In genomic region chr3:184240384-184241140, GRCh38 we compare ENCODE assay signal across 6 cellular contexts. TPM values are rescaled to one million over a fixed set of nuclear protein-coding genes. Genes with fewer than 3 reads are reported as not detected.
DNase-seq lines count a peak whose midpoint lies in the region; ATAC-seq lines count a peak whose summit lies in the region.
"Had no signal": no experiment of that assay in that cellular context is flagged by ENCODE, and none has a peak within 500 bp of the region (broad histone marks: within the 10 kb centered on the region; RNA-seq: fewer than 3 reads in every experiment).

No MANE protein-coding gene starts in this region.

- in situ Hi-C loops in SK-MEL-5 (cut with HindIII; ENCODE audit: low pct_unique_long_range_greater_than_20kb, low sequenced_read_pairs), result no loop called here

- DNase-seq in AG08395 (ENCODE audit: low spot score) (peak; percentile 43), SK-MEL-5 (ENCODE audit: low read depth, low spot score) (peak; percentile 34)

- ATAC-seq in GM18517 (IDR thresholded peaks at IDR 0.05; ENCODE audit: unreplicated experiment) (no peak), HG03460 (IDR thresholded peaks at IDR 0.05; ENCODE audit: unreplicated experiment) (no peak)

RNA-seq across cellular contexts. Expression of gene ALG3, which starts 8.2 kb away (rescaled TPM):
- total RNA-seq in SK-MEL-5 (2014; rRNA removed; shearing (Covaris generic)), result 96.6 and 100 TPM in 2 replicates
- polyA plus RNA-seq in SK-MEL-5 (2015; cell fraction: cytosol; rRNA removed), result 242 and 254 TPM in 2 replicates
- 322 and 374 TPM in 2 replicates for polyA plus RNA-seq in SK-MEL-5 (2015; cell fraction: nucleus; rRNA removed)

RNA-seq across cellular contexts. Expression of gene EEF1AKMT4, which starts 8.9 kb away (rescaled TPM):
- 16.0 and 16.5 TPM in 2 replicates for total RNA-seq in SK-MEL-5 (2014; rRNA removed; shearing (Covaris generic))
- 14.0 and 18.5 TPM in 2 replicates for polyA plus RNA-seq in SK-MEL-5 (2015; cell fraction: cytosol; rRNA removed)
- 3.4 and 4.0 TPM in 2 replicates for polyA plus RNA-seq in SK-MEL-5 (2015; cell fraction: nucleus; rRNA removed)

RNA-seq across cellular contexts. Expression of gene VWA5B2, which starts 11.2 kb away (rescaled TPM):
- not detected in 2 replicates for total RNA-seq in SK-MEL-5 (2014; rRNA removed; shearing (Covaris generic))
- polyA plus RNA-seq in SK-MEL-5 (2015; cell fraction: cytosol; rRNA removed), result 0.20 TPM in 1 of 2 replicates, not detected in the other
- 2.0 TPM in 1 of 2 replicates, not detected in the other for polyA plus RNA-seq in SK-MEL-5 (2015; cell fraction: nucleus; rRNA removed)

RNA-seq across cellular contexts. Expression of gene CAMK2N2, which starts 20.8 kb away (rescaled TPM):
- 0.35 and 0.77 TPM in 2 replicates for total RNA-seq in SK-MEL-5 (2014; rRNA removed; shearing (Covaris generic))
- polyA plus RNA-seq in SK-MEL-5 (2015; cell fraction: cytosol; rRNA removed), result 0.52 and 1.00 TPM in 2 replicates
- 0.19 and 0.22 TPM in 2 replicates for polyA plus RNA-seq in SK-MEL-5 (2015; cell fraction: nucleus; rRNA removed)

RNA-seq across cellular contexts. Expression of gene ECE2, which starts 35.3 kb away (rescaled TPM):
- total RNA-seq in SK-MEL-5 (2014; rRNA removed; shearing (Covaris generic)), result not detected in 2 replicates
- polyA plus RNA-seq in SK-MEL-5 (2015; cell fraction: cytosol; rRNA removed), result not detected in 2 replicates
- not detected in 2 replicates for polyA plus RNA-seq in SK-MEL-5 (2015; cell fraction: nucleus; rRNA removed)
- total RNA-seq: posterior vena cava, upper lobe of left lung had no signal
